In genomic region chr15:48132874-48133273, GRCh38 we compare ENCODE assay signal across 35 cellular contexts. TPM values are rescaled to one million over a fixed set of nuclear protein-coding genes. Genes with fewer than 3 reads are reported as not detected.
"Had no signal": no experiment of that assay in that cellular context is flagged by ENCODE, and none has a peak within 500 bp of the region (broad histone marks: within the 10 kb centered on the region; RNA-seq: fewer than 3 reads in every experiment).

No MANE protein-coding gene starts in this region.

- H3K4me1 ChIP-seq: colonic mucosa, esophagus squamous epithelium, gastrocnemius medialis, heart right ventricle, left lung, lower lobe of right lung had no signal

- H3K4me3 Mint-ChIP-seq: dendritic cell treated with granulocyte-macrophage colony-stimulating factor and Interleukin-4, amounts not matched to agents 40 ng/mL and 50 ng/mL, for 4 days; effector memory CD8-positive, alpha-beta T cell; endodermal cell; mesothelial cell of epicardium; naive B cell had no signal

- H3K36me3 Mint-ChIP-seq: mesothelial cell of epicardium, naive B cell had no signal

- DNase-seq: colonic mucosa; cortex of kidney; effector CD8-positive, alpha-beta T cell; effector memory CD8-positive, alpha-beta T cell; endodermal cell; erythroblast; esophagus squamous epithelium; foreskin fibroblast; foreskin melanocyte; gastrocnemius medialis; glutamatergic neuron; head of caudate nucleus; heart right ventricle; hippocampal formation; left cardiac atrium; left lung; left ventricle myocardium superior; lower lobe of right lung; mesenchymal stem cell; mucosa of descending colon; naive B cell had no signal

- H3K9me3 Mint-ChIP-seq: effector memory CD8-positive, alpha-beta T cell; endodermal cell; mesothelial cell of epicardium had no signal

- H3K27ac Mint-ChIP-seq: dendritic cell treated with granulocyte-macrophage colony-stimulating factor and Interleukin-4, amounts not matched to agents 40 ng/mL and 50 ng/mL, for 4 days; effector memory CD8-positive, alpha-beta T cell; endodermal cell; mesothelial cell of epicardium; naive B cell had no signal

- H3K9me3 ChIP-seq: colonic mucosa, esophagus squamous epithelium, gastrocnemius medialis, heart right ventricle, left lung, lower lobe of right lung, mucosa of descending colon had no signal

- H3K27me3 ChIP-seq: colonic mucosa, esophagus squamous epithelium, gastrocnemius medialis, heart right ventricle, left lung had no signal

- H3K27me3 Mint-ChIP-seq: dendritic cell treated with granulocyte-macrophage colony-stimulating factor and Interleukin-4, amounts not matched to agents 40 ng/mL and 50 ng/mL, for 4 days; effector memory CD8-positive, alpha-beta T cell; naive B cell had no signal

- H3K36me3 ChIP-seq: colonic mucosa, esophagus squamous epithelium, gastrocnemius medialis, heart right ventricle, left lung, lower lobe of right lung had no signal

- H3K27ac ChIP-seq: colonic mucosa, epithelial cell of prostate, esophagus squamous epithelium, gastrocnemius medialis, heart right ventricle, left lung, lower lobe of right lung had no signal

- FAIRE-seq: endometrium, islet of Langerhans, keratinocyte had no signal

- H3K4me3 ChIP-seq: colonic mucosa, esophagus squamous epithelium, gastrocnemius medialis, heart right ventricle, left lung, lower lobe of right lung, mucosa of descending colon had no signal

- ATAC-seq: effector memory CD8-positive, alpha-beta T cell; esophagus mucosa; gastrocnemius medialis; heart right ventricle; left cardiac atrium; left lung; left ventricle myocardium superior; lower lobe of right lung; mucosa of descending colon had no signal

RNA-seq across cellular contexts. Expression of gene SLC24A5, which starts 12.1 kb away (rescaled TPM):
- total RNA-seq: colonic mucosa, dermis microvascular lymphatic vessel endothelial cell, endodermal cell, esophagus mucosa, esophagus squamous epithelium, gastrocnemius medialis, glomerular endothelial cell, heart right ventricle, kidney epithelial cell, left cardiac atrium, left ventricle myocardium superior, lower lobe of right lung, mesenteric fat pad, mucosa of descending colon, myocyte had no signal
- polyA plus RNA-seq: heart right ventricle had no signal

RNA-seq across cellular contexts. Expression of gene CTXN2, which starts 58.6 kb away (rescaled TPM):
- total RNA-seq: dermis microvascular lymphatic vessel endothelial cell, esophagus mucosa, esophagus squamous epithelium, gastrocnemius medialis, glomerular endothelial cell, heart right ventricle, kidney epithelial cell, left cardiac atrium, left lung, left ventricle myocardium superior, lower leg skin, lower lobe of right lung, lung microvascular endothelial cell, mesenteric fat pad, myocyte had no signal
- polyA plus RNA-seq: heart right ventricle, keratinocyte had no signal
